Comparison of ENCODE assay signal across 28 cellular contexts in the genomic region with DNA sequence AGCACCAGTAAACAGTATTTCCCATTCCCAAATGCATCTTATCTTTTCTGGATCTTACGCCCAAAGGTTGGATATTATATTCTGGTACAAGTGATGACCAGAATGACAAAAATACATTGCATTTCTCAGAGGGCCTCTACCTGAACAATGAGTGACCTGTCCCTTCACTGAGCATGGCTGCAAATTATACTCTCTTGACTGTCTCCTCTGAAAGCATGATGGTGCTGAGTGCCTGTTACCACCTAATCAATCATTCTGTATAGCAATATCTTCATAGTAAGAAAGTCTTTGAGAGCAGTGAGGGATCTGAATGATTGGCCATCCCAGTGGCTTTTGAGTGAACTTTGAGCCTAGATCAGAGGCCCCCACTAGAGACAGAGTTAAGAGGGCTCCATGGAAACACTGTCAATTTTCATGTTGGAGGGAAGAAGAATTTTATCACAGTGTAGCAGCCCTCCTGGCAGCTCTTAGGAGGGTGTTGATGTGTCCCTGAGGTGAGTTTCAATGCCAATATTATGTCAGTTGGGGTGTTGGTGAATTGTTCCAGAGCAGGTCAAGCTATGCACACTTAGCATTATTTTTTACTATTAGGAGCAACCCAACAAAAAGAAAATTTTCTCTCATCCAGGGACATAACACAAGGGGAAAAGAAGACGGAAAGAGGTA.
"Had no signal": no experiment of that assay in that cellular context is flagged by ENCODE, and none has a peak within 500 bp of the region (broad histone marks: within the 10 kb centered on the region; RNA-seq: fewer than 3 reads in every experiment).

No MANE protein-coding gene starts in this region.

- H3K4me3 Mint-ChIP-seq: mesothelial cell of epicardium; naive B cell; natural killer cell; stimulated activated memory B cell treated with anti-CD40 and anti-IgM and Interleukin-4, amounts not matched to agents 10 μg/mL and 1 μg/mL and 100 μg/mL, for 72 hours; stimulated activated naive CD8-positive, alpha-beta T cell treated with anti-CD3 and anti-CD28 coated beads, Interleukin-15, amount 100 ng/mL, for 72 hours had no signal

- H3K27ac ChIP-seq: hepatocyte, pancreas, prostate gland, right lobe of liver, testis, thyroid gland, transverse colon, upper lobe of left lung, vagina had no signal

- ATAC-seq: left lobe of liver; natural killer cell; pancreas; right lobe of liver; stimulated activated memory B cell treated with anti-CD40 and anti-IgM and Interleukin-4, amounts not matched to agents 10 μg/mL and 1 μg/mL and 100 μg/mL, for 72 hours; stimulated activated naive CD8-positive, alpha-beta T cell treated with anti-CD3 and anti-CD28 coated beads, Interleukin-15, amount 100 ng/mL, for 72 hours had no signal

- H3K27ac Mint-ChIP-seq: mesothelial cell of epicardium; naive B cell; natural killer cell; stimulated activated memory B cell treated with anti-CD40 and anti-IgM and Interleukin-4, amounts not matched to agents 10 μg/mL and 1 μg/mL and 100 μg/mL, for 72 hours; stimulated activated naive CD8-positive, alpha-beta T cell treated with anti-CD3 and anti-CD28 coated beads, Interleukin-15, amount 100 ng/mL, for 72 hours had no signal

- DNase-seq: head of caudate nucleus; islet precursor cell; mesendoderm; naive B cell; natural killer cell; nucleus accumbens; pancreas; posterior cingulate gyrus; retina; right lobe of liver; stimulated activated CD4-positive, alpha-beta T cell treated with anti-CD3 and anti-CD28 coated beads, Interleukin-1b, Interleukin-23, amount 100 ng/mL, for 48 hours; stimulated activated CD4-positive, alpha-beta T cell treated with anti-CD3 and anti-CD28 coated beads, Interleukin-2, amount 100 ng/mL, for 48 hours; stimulated activated CD4-positive, alpha-beta T cell treated with anti-CD3 and anti-CD28 coated beads, Interleukin-4, amount 100 ng/mL, for 4 hours; stimulated activated CD8-positive, alpha-beta memory T cell treated with anti-CD3 and anti-CD28 coated beads, Interleukin-4, amount 100 ng/mL, for 48 hours; stimulated activated naive CD4-positive, alpha-beta T cell treated with Interleukin-2 at 50 U/mL for 16 hours; stimulated activated naive CD8-positive, alpha-beta T cell treated with anti-CD3 and anti-CD28 coated beads, Interleukin-15, amount 100 ng/mL, for 72 hours; testis; thyroid gland; transverse colon; upper lobe of left lung had no signal

- H3K9me3 ChIP-seq: pancreas, prostate gland, right lobe of liver, testis, thyroid gland, vagina had no signal

- H3K4me3 ChIP-seq: hepatocyte, lung, pancreas, prostate gland, right lobe of liver, smooth muscle cell, testis, thyroid gland, transverse colon, upper lobe of left lung, vagina had no signal

- H3K4me1 ChIP-seq: pancreas, prostate gland, right lobe of liver, testis, thyroid gland, transverse colon, upper lobe of left lung, vagina had no signal

- H3K36me3 ChIP-seq: pancreas, prostate gland, right lobe of liver, thyroid gland, transverse colon, upper lobe of left lung, vagina had no signal

- H3K27me3 Mint-ChIP-seq: naive B cell; stimulated activated memory B cell treated with anti-CD40 and anti-IgM and Interleukin-4, amounts not matched to agents 10 μg/mL and 1 μg/mL and 100 μg/mL, for 72 hours; stimulated activated naive CD8-positive, alpha-beta T cell treated with anti-CD3 and anti-CD28 coated beads, Interleukin-15, amount 100 ng/mL, for 72 hours had no signal

- H3K27me3 ChIP-seq: hepatocyte, pancreas, right lobe of liver, testis, thyroid gland, transverse colon, upper lobe of left lung, vagina had no signal

- H3K36me3 Mint-ChIP-seq: mesothelial cell of epicardium; naive B cell; natural killer cell; stimulated activated memory B cell treated with anti-CD40 and anti-IgM and Interleukin-4, amounts not matched to agents 10 μg/mL and 1 μg/mL and 100 μg/mL, for 72 hours had no signal

- H3K4me1 Mint-ChIP-seq: mesothelial cell of epicardium; naive B cell; natural killer cell; stimulated activated memory B cell treated with anti-CD40 and anti-IgM and Interleukin-4, amounts not matched to agents 10 μg/mL and 1 μg/mL and 100 μg/mL, for 72 hours; stimulated activated naive CD8-positive, alpha-beta T cell treated with anti-CD3 and anti-CD28 coated beads, Interleukin-15, amount 100 ng/mL, for 72 hours had no signal
